ENCODE assay signal across 18 cellular contexts in the genomic region with DNA sequence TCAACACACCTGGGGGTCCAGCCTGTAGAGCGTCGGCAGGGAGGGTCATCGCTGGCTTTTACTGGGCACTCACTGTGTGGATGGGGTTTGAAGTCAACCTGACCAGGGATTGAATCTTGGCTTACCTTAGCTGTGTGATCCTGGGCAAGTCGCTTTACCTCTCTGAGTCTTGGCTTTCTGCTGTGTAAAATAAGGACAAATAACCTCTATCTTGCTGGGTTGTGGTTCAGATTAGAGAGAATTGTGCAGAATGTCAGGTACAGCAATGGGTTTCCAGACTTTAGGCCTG.
"Had no signal": no experiment of that assay in that cellular context is flagged by ENCODE, and none has a peak within 500 bp of the region (broad histone marks: within the 10 kb centered on the region; RNA-seq: fewer than 3 reads in every experiment).

No MANE protein-coding gene starts in this region.

- H3K36me3 ChIP-seq: colonic mucosa, heart left ventricle, ovary, spleen, tibial nerve had no signal

- H3K9me3 Mint-ChIP-seq: naive thymus-derived CD8-positive, alpha-beta T cell; stimulated activated memory B cell treated with anti-CD40 and anti-IgM and Interleukin-4, amounts not matched to agents 10 μg/mL and 1 μg/mL and 100 μg/mL, for 72 hours; stimulated activated naive CD8-positive, alpha-beta T cell treated with anti-CD3 and anti-CD28 coated beads, Interleukin-15, Interleukin-2, amounts not matched to agents 100 ng/mL and 50 ng/mL, for 24 hours had no signal

- ATAC-seq: heart left ventricle; left lobe of liver; mucosa of descending colon; naive thymus-derived CD8-positive, alpha-beta T cell; right cardiac atrium; stimulated activated memory B cell treated with anti-CD40 and anti-IgM and Interleukin-4, amounts not matched to agents 10 μg/mL and 1 μg/mL and 100 μg/mL, for 72 hours had no signal

- H3K27ac Mint-ChIP-seq: stimulated activated memory B cell treated with anti-CD40 and anti-IgM and Interleukin-4, amounts not matched to agents 10 μg/mL and 1 μg/mL and 100 μg/mL, for 72 hours; stimulated activated naive CD8-positive, alpha-beta T cell treated with anti-CD3 and anti-CD28 coated beads, Interleukin-15, Interleukin-2, amounts not matched to agents 100 ng/mL and 50 ng/mL, for 24 hours had no signal

- H3K4me3 ChIP-seq: colonic mucosa, heart left ventricle, mucosa of descending colon, ovary, spleen, tibial nerve had no signal

- H3K27ac ChIP-seq: colonic mucosa, heart left ventricle, ovary, spleen, tibial nerve had no signal

- H3K4me3 Mint-ChIP-seq: stimulated activated memory B cell treated with anti-CD40 and anti-IgM and Interleukin-4, amounts not matched to agents 10 μg/mL and 1 μg/mL and 100 μg/mL, for 72 hours; stimulated activated naive CD8-positive, alpha-beta T cell treated with anti-CD3 and anti-CD28 coated beads, Interleukin-15, Interleukin-2, amounts not matched to agents 100 ng/mL and 50 ng/mL, for 24 hours had no signal

- H3K9me3 ChIP-seq: colonic mucosa, heart left ventricle, mucosa of descending colon, ovary, spleen, tibial nerve had no signal

- H3K36me3 Mint-ChIP-seq: naive thymus-derived CD8-positive, alpha-beta T cell; stimulated activated memory B cell treated with anti-CD40 and anti-IgM and Interleukin-4, amounts not matched to agents 10 μg/mL and 1 μg/mL and 100 μg/mL, for 72 hours had no signal

- DNase-seq: colonic mucosa; effector CD4-positive, alpha-beta T cell; heart left ventricle; hypothalamus; islet precursor cell; mammary epithelial cell; mucosa of descending colon; naive thymus-derived CD8-positive, alpha-beta T cell; ovary; right cardiac atrium; stimulated activated CD4-positive, alpha-beta T cell treated with anti-CD3 and anti-CD28 coated beads, Interleukin-15, amount 100 ng/mL, for 24 hours; stimulated activated CD4-positive, alpha-beta T cell treated with anti-CD3 and anti-CD28 coated beads, Interleukin-1b, Interleukin-23, amount 100 ng/mL, for 48 hours; stimulated activated CD4-positive, alpha-beta T cell treated with anti-CD3 and anti-CD28 coated beads, Interleukin-4, amount 100 ng/mL, for 24 hours had no signal

- H3K27me3 ChIP-seq: colonic mucosa, ovary, tibial nerve had no signal
